Comparison of ENCODE assay signal across 10 cellular contexts in genomic region chr2:27307545-27308358, GRCh38. TPM values are rescaled to one million over a fixed set of nuclear protein-coding genes. Genes with fewer than 3 reads are reported as not detected.
DNase-seq lines count a peak whose midpoint lies in the region; ATAC-seq and TF ChIP-seq lines count a peak whose summit lies in the region.
"Had no signal": no experiment of that assay in that cellular context is flagged by ENCODE, and none has a peak within 500 bp of the region (broad histone marks: within the 10 kb centered on the region; RNA-seq: fewer than 3 reads in every experiment).

No MANE protein-coding gene starts in this region.

- no peak overlapping the region for H3K27ac ChIP-seq in right cardiac atrium (ENCODE audit: low read length)
- H3K27ac ChIP-seq in spleen = no peak overlapping the region
- H3K27ac ChIP-seq: ovary, vagina had no signal

- TF ChIP-seq CTCF in spleen (IDR thresholded peaks at IDR 0.05 in 8 of 11, conservative IDR thresholded peaks at IDR 0.05 in 3 of 11) = no peak

- peaks cover 12% of the 10 kb centered on the region for H3K27me3 Mint-ChIP-seq in activated naive CD4-positive, alpha-beta T cell treated with anti-CD3 and anti-CD28 coated beads, Interleukin-2, amount 50 U/mL, for 24 hours
- H3K27me3 Mint-ChIP-seq in activated T-helper 1 cell treated with anti-CD3 and anti-CD28 coated beads, Interleukin-12 subunit alpha, Interleukin-12 subunit beta, Interleukin-2, Interleukin-4 antibody, amounts not matched to agents 30 ng/mL and 10 ng/mL and 1 ng/mL, durations not matched to agents 14 hours and 24 hours and 36 hours (ENCODE audit: insufficient read depth) = peaks cover 17% of the 10 kb centered on the region

- no peaks in the 10 kb centered on the region for H3K27me3 ChIP-seq in right cardiac atrium (ENCODE audit: control insufficient read depth, insufficient read depth)
- peaks cover 3 to 42% (median 32%) of the 10 kb centered on the region in 7 donors for H3K27me3 ChIP-seq in spleen (replicated peaks in 1 of 7)

- DNase-seq in activated naive CD4-positive, alpha-beta T cell treated with anti-CD3 and anti-CD28 coated beads, Interleukin-2, amount 50 U/mL, for 72 hours (ENCODE audit: low spot score in 2 of 2) = no peak
- peak in 2 of 3 donors; percentile 26 to 57 for DNase-seq in right cardiac atrium
- DNase-seq in spleen = peak; percentile 66
- DNase-seq in OCI-M2 (lab: John Stamatoyannopoulos, UW; ENCODE audit: unreplicated experiment) = no peak
- no peak for DNase-seq in activated T-helper 1 cell treated with anti-CD3 and anti-CD28 coated beads, Interleukin-12 subunit alpha, Interleukin-12 subunit beta, Interleukin-2, Interleukin-4 antibody, amounts not matched to agents 30 ng/mL and 10 ng/mL and 1 ng/mL, durations not matched to agents 14 hours and 24 hours and 36 hours (ENCODE audit: low spot score)
- DNase-seq: activated effector memory CD4-positive, alpha-beta T cell treated with anti-CD3 and anti-CD28 coated beads, Interleukin-2, amount 50 U/mL, for 16 hours; effector CD8-positive, alpha-beta T cell had no signal

- no peaks in the 10 kb centered on the region for H3K4me1 Mint-ChIP-seq in activated naive CD4-positive, alpha-beta T cell treated with anti-CD3 and anti-CD28 coated beads, Interleukin-2, amount 50 U/mL, for 24 hours
- H3K4me1 Mint-ChIP-seq in activated T-helper 1 cell treated with anti-CD3 and anti-CD28 coated beads, Interleukin-12 subunit alpha, Interleukin-12 subunit beta, Interleukin-2, Interleukin-4 antibody, amounts not matched to agents 30 ng/mL and 10 ng/mL and 1 ng/mL, durations not matched to agents 14 hours and 24 hours and 36 hours (ENCODE audit: low read depth) = peaks cover 8% of the 10 kb centered on the region

- H3K9me3 Mint-ChIP-seq in activated naive CD4-positive, alpha-beta T cell treated with anti-CD3 and anti-CD28 coated beads, Interleukin-2, amount 50 U/mL, for 24 hours = no peaks in the 10 kb centered on the region
- H3K9me3 Mint-ChIP-seq in activated naive CD4-positive, alpha-beta T cell treated with anti-CD3 and anti-CD28 coated beads, Interleukin-2, amount 50 U/mL, for 72 hours = no peaks in the 10 kb centered on the region
- H3K9me3 Mint-ChIP-seq in activated T-helper 1 cell treated with anti-CD3 and anti-CD28 coated beads, Interleukin-12 subunit alpha, Interleukin-12 subunit beta, Interleukin-2, Interleukin-4 antibody, amounts not matched to agents 30 ng/mL and 10 ng/mL and 1 ng/mL, durations not matched to agents 14 hours and 24 hours and 36 hours = no peaks in the 10 kb centered on the region

- H3K4me1 ChIP-seq in right cardiac atrium (ENCODE audit: control insufficient read depth, insufficient read depth, low read length) = no peaks in the 10 kb centered on the region
- H3K4me1 ChIP-seq in spleen = peaks cover 2 to 36% (median 25%) of the 10 kb centered on the region in 6 donors

- intact Hi-C loops in right cardiac atrium (cut with DNase I) = no loop called here
- intact Hi-C loops in spleen (cut with DNase I; ENCODE audit: low total_unique reads) = no loop called here
- intact Hi-C loops in activated T-helper 1 cell treated with anti-CD3 and anti-CD28 coated beads, Interleukin-12 subunit alpha, Interleukin-12 subunit beta, Interleukin-2, Interleukin-4 antibody, amounts not matched to agents 30 ng/mL and 10 ng/mL and 1 ng/mL, durations not matched to agents 14 hours and 24 hours and 36 hours (cut with micrococcal nuclease) = loop anchor here (2.0 kb wide), 1 partner anchor 15 kb away; the partner anchor contains the start of gene MPV17

- H3K9me3 ChIP-seq in right cardiac atrium (ENCODE audit: control insufficient read depth, low read length) (no peaks in the 10 kb centered on the region), spleen (no peaks in the 10 kb centered on the region)
- H3K9me3 ChIP-seq: ovary, vagina had no signal

- no peak for ATAC-seq in activated naive CD4-positive, alpha-beta T cell treated with anti-CD3 and anti-CD28 coated beads, Interleukin-2, amount 50 U/mL, for 72 hours
- ATAC-seq in right cardiac atrium = peak; percentile 4 to 5

- no peak overlapping the region for H3K4me3 ChIP-seq in right cardiac atrium (ENCODE audit: low read length)
- H3K4me3 ChIP-seq in spleen = peak overlapping the region in 1 of 8 donors; percentile 59
- H3K4me3 ChIP-seq: ovary, vagina had no signal

- no peak overlapping the region for H3K27ac Mint-ChIP-seq in activated naive CD4-positive, alpha-beta T cell treated with anti-CD3 and anti-CD28 coated beads, Interleukin-2, amount 50 U/mL, for 24 hours
- H3K27ac Mint-ChIP-seq in activated naive CD4-positive, alpha-beta T cell treated with anti-CD3 and anti-CD28 coated beads, Interleukin-2, amount 50 U/mL, for 72 hours = no peak overlapping the region
- H3K27ac Mint-ChIP-seq in activated T-helper 1 cell treated with anti-CD3 and anti-CD28 coated beads, Interleukin-12 subunit alpha, Interleukin-12 subunit beta, Interleukin-2, Interleukin-4 antibody, amounts not matched to agents 30 ng/mL and 10 ng/mL and 1 ng/mL, durations not matched to agents 14 hours and 24 hours and 36 hours = no peak overlapping the region

- H3K36me3 ChIP-seq in spleen = peaks cover 0 to 49% (median 21%) of the 10 kb centered on the region in 6 donors
- H3K36me3 ChIP-seq: ovary had no signal

- H3K4me3 Mint-ChIP-seq in activated naive CD4-positive, alpha-beta T cell treated with anti-CD3 and anti-CD28 coated beads, Interleukin-2, amount 50 U/mL, for 24 hours = peak overlapping the region; percentile 76
- no peak overlapping the region for H3K4me3 Mint-ChIP-seq in activated T-helper 1 cell treated with anti-CD3 and anti-CD28 coated beads, Interleukin-12 subunit alpha, Interleukin-12 subunit beta, Interleukin-2, Interleukin-4 antibody, amounts not matched to agents 30 ng/mL and 10 ng/mL and 1 ng/mL, durations not matched to agents 14 hours and 24 hours and 36 hours

- H3K36me3 Mint-ChIP-seq in activated naive CD4-positive, alpha-beta T cell treated with anti-CD3 and anti-CD28 coated beads, Interleukin-2, amount 50 U/mL, for 24 hours = peaks cover 10% of the 10 kb centered on the region
- H3K36me3 Mint-ChIP-seq in activated naive CD4-positive, alpha-beta T cell treated with anti-CD3 and anti-CD28 coated beads, Interleukin-2, amount 50 U/mL, for 72 hours = peaks cover 7 to 12% of the 10 kb centered on the region in 2 donors
- H3K36me3 Mint-ChIP-seq in activated T-helper 1 cell treated with anti-CD3 and anti-CD28 coated beads, Interleukin-12 subunit alpha, Interleukin-12 subunit beta, Interleukin-2, Interleukin-4 antibody, amounts not matched to agents 30 ng/mL and 10 ng/mL and 1 ng/mL, durations not matched to agents 14 hours and 24 hours and 36 hours (ENCODE audit: low read depth) = peaks cover 10% of the 10 kb centered on the region

- TF ChIP-seq POLR2A in spleen (IDR thresholded peaks at IDR 0.05) = no peak

- 23% methylated on average over 75 of the region's 75 CpGs for WGBS in right cardiac atrium
- 13 to 42% (median 27%) methylated on average over 34 to 75 of the region's 75 CpGs for WGBS in spleen, 5 donors

RNA-seq across cellular contexts. Expression of gene UCN, which starts 0.5 kb away (rescaled TPM):
- 1 to 10 TPM; 1.6 to 3.6 TPM for total RNA-seq in activated naive CD4-positive, alpha-beta T cell treated with anti-CD3 and anti-CD28 coated beads, Interleukin-2, amount 50 U/mL, for 72 hours
- total RNA-seq in right cardiac atrium (1 to 10 TPM in 3 of 4 donors, under 1 TPM in 1; 0.96 to 3.3 (median 1.5) TPM), spleen (1 to 10 TPM; 1.9 to 3.9 (median 2.4) TPM)
- polyA plus RNA-seq in right cardiac atrium (0.72 TPM), spleen (1 to 10 TPM; 2.5 to 4.4 (median 3.4) TPM)
- total RNA-seq in activated T-helper 1 cell treated with anti-CD3 and anti-CD28 coated beads, Interleukin-12 subunit alpha, Interleukin-12 subunit beta, Interleukin-2, Interleukin-4 antibody, amounts not matched to agents 30 ng/mL and 10 ng/mL and 1 ng/mL, durations not matched to agents 14 hours and 24 hours and 36 hours = 1.4 and 1.8 TPM in 2 replicates

RNA-seq across cellular contexts. Expression of gene MPV17, which starts 15.1 kb away (rescaled TPM):
- total RNA-seq in activated naive CD4-positive, alpha-beta T cell treated with anti-CD3 and anti-CD28 coated beads, Interleukin-2, amount 50 U/mL, for 72 hours = 100 to 1,000 TPM in 1 of 2 donors, 10 to 100 TPM in 1; 90.1 to 111 TPM
- 10 to 100 TPM; 40.3 to 77.1 (median 56.4) TPM for total RNA-seq in right cardiac atrium
- 98.2 TPM for polyA plus RNA-seq in right cardiac atrium
- total RNA-seq in spleen = 100 to 1,000 TPM in 1 of 7 donors, 10 to 100 TPM in 6; 58.0 to 101 (median 73.9) TPM
- 10 to 100 TPM; 78.8 to 83.1 (median 81.7) TPM for polyA plus RNA-seq in spleen
- 85.9 and 89.9 TPM in 2 replicates for total RNA-seq in activated T-helper 1 cell treated with anti-CD3 and anti-CD28 coated beads, Interleukin-12 subunit alpha, Interleukin-12 subunit beta, Interleukin-2, Interleukin-4 antibody, amounts not matched to agents 30 ng/mL and 10 ng/mL and 1 ng/mL, durations not matched to agents 14 hours and 24 hours and 36 hours

RNA-seq across cellular contexts. Expression of gene TRIM54, which starts 25.5 kb away (rescaled TPM):
- not detected for total RNA-seq in activated naive CD4-positive, alpha-beta T cell treated with anti-CD3 and anti-CD28 coated beads, Interleukin-2, amount 50 U/mL, for 72 hours
- 100 to 1,000 TPM; 101 to 188 (median 149) TPM for total RNA-seq in right cardiac atrium
- 144 TPM for polyA plus RNA-seq in right cardiac atrium
- 1 to 10 TPM in 1 of 7 donors, under 1 TPM in 5, not detected in 1; 0.23 to 3.1 (median 0.48) TPM for total RNA-seq in spleen
- polyA plus RNA-seq in spleen = under 1 TPM; 0.22 to 0.77 (median 0.49) TPM
- 0.26 TPM in 1 of 2 replicates, not detected in the other for total RNA-seq in activated T-helper 1 cell treated with anti-CD3 and anti-CD28 coated beads, Interleukin-12 subunit alpha, Interleukin-12 subunit beta, Interleukin-2, Interleukin-4 antibody, amounts not matched to agents 30 ng/mL and 10 ng/mL and 1 ng/mL, durations not matched to agents 14 hours and 24 hours and 36 hours

RNA-seq across cellular contexts. Expression of gene DNAJC5G, which starts 32.5 kb away (rescaled TPM):
- not detected for total RNA-seq in activated naive CD4-positive, alpha-beta T cell treated with anti-CD3 and anti-CD28 coated beads, Interleukin-2, amount 50 U/mL, for 72 hours
- 1 to 10 TPM; 1.3 to 3.0 (median 1.8) TPM for total RNA-seq in right cardiac atrium
- 2.2 TPM for polyA plus RNA-seq in right cardiac atrium
- not detected for total RNA-seq in spleen
- polyA plus RNA-seq in spleen = not detected
- not detected in 2 replicates for total RNA-seq in activated T-helper 1 cell treated with anti-CD3 and anti-CD28 coated beads, Interleukin-12 subunit alpha, Interleukin-12 subunit beta, Interleukin-2, Interleukin-4 antibody, amounts not matched to agents 30 ng/mL and 10 ng/mL and 1 ng/mL, durations not matched to agents 14 hours and 24 hours and 36 hours

RNA-seq across cellular contexts. Expression of gene SLC30A3, which starts 44.9 kb away (rescaled TPM):
- under 1 TPM; 0.68 to 0.88 TPM for total RNA-seq in activated naive CD4-positive, alpha-beta T cell treated with anti-CD3 and anti-CD28 coated beads, Interleukin-2, amount 50 U/mL, for 72 hours
- total RNA-seq in right cardiac atrium = 10 to 100 TPM in 1 of 4 donors, 1 to 10 TPM in 3; 9.4 to 17.3 (median 9.6) TPM
- polyA plus RNA-seq in right cardiac atrium = 7.3 TPM
- under 1 TPM in 2 of 7 donors, not detected in 5; 0.32 to 0.34 TPM for total RNA-seq in spleen
- under 1 TPM; 0.05 to 0.16 (median 0.07) TPM for polyA plus RNA-seq in spleen
- 2.1 and 2.2 TPM in 2 replicates for total RNA-seq in activated T-helper 1 cell treated with anti-CD3 and anti-CD28 coated beads, Interleukin-12 subunit alpha, Interleukin-12 subunit beta, Interleukin-2, Interleukin-4 antibody, amounts not matched to agents 30 ng/mL and 10 ng/mL and 1 ng/mL, durations not matched to agents 14 hours and 24 hours and 36 hours

Comparison
In these comparisons a context has a peak if more than half of its experiments do, and no peak if none do; other contexts are left out.
1. ATAC-seq: peak in right cardiac atrium (2 of 2); none in activated naive CD4-positive, alpha-beta T cell treated with anti-CD3 and anti-CD28 coated beads, Interleukin-2, amount 50 U/mL, for 72 hours (0 of 2).
2. DNase-seq: peak in right cardiac atrium (2 of 3) and spleen (single experiment); none in activated naive CD4-positive, alpha-beta T cell treated with anti-CD3 and anti-CD28 coated beads, Interleukin-2, amount 50 U/mL, for 72 hours (0 of 2), OCI-M2 (single experiment) and activated T-helper 1 cell treated with anti-CD3 and anti-CD28 coated beads, Interleukin-12 subunit alpha, Interleukin-12 subunit beta, Interleukin-2, Interleukin-4 antibody, amounts not matched to agents 30 ng/mL and 10 ng/mL and 1 ng/mL, durations not matched to agents 14 hours and 24 hours and 36 hours (single experiment).
3. RNA of gene TRIM54, which starts 25.5 kb away (total RNA-seq): 101 to 188 TPM in right cardiac atrium; 0.23 to 3.1 TPM in spleen, 0.26 TPM in activated T-helper 1 cell treated with anti-CD3 and anti-CD28 coated beads, Interleukin-12 subunit alpha, Interleukin-12 subunit beta, Interleukin-2, Interleukin-4 antibody, amounts not matched to agents 30 ng/mL and 10 ng/mL and 1 ng/mL, durations not matched to agents 14 hours and 24 hours and 36 hours and not detected in activated naive CD4-positive, alpha-beta T cell treated with anti-CD3 and anti-CD28 coated beads, Interleukin-2, amount 50 U/mL, for 72 hours; every median in the first group is over 10 times any median in the second.